1 cellular context compared by ENCODE assay signal in genomic region chr1:44820945-44821715, GRCh38.
TF ChIP-seq lines count a peak whose summit lies in the region.

No MANE protein-coding gene starts in this region.

TF ChIP-seq in SK-N-SH treated with all-trans-retinoic acid at 6 μM for 48 hours, 23 proteins besides CTCF, POLR2A, EP300 and RAD21 (continued from another document):
- no peak for TF ChIP-seq TSHZ2 (CRISPR knock-in tag; IDR thresholded peaks at IDR 0.05)
